Comparison of ENCODE assay signal across 7 cellular contexts in the genomic region with DNA sequence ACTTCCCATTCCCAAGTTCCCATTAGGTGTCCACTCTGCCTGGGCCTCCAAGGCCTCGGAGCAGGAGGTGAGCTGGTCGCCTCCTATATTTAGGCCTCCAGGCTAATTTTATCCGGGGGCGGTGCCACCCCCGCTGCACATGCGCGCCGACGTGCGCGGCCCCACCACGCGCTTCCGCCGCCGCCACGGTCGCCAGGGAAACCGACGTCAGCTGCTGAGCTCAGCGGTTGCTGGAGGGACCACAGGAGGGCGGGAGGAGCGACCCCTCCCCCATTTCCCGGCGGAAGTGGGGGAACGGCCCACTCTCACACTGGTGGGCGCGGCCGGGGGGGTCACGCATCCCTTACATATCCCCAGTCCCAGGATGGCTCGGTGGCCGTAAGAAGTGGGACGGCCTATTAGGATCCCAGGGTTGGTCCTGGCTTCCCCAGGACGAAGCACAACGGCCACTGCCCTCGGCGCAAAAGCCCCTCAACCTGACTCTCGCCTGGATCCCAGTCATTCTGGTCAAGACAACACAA. TPM values are rescaled to one million over a fixed set of nuclear protein-coding genes. Genes with fewer than 3 reads are reported as not detected.
A peak's percentile ranks its signal among the peaks of the same experiment; 100 is the strongest.
DNase-seq lines count a peak whose midpoint lies in the region; ATAC-seq and FAIRE-seq lines count a peak whose summit lies in the region.

No MANE protein-coding gene starts in this region.

- peak overlapping the region; percentile 100 for H3K27ac ChIP-seq in esophagus (ENCODE audit: low read depth in 2 of 2, low read length in 1 of 2)

- no peaks in the 10 kb centered on the region for H3K9me3 Mint-ChIP-seq in activated T-cell treated with anti-CD3 and anti-CD28 coated beads, Interleukin-2, amount 50 U/mL, for 4 hours

- H3K9me3 ChIP-seq in esophagus (ENCODE audit: control insufficient read depth in 2 of 2, insufficient read depth in 1 of 2, low read depth in 1 of 2, low read length in 1 of 2) (peaks cover 0 to 2% of the 10 kb centered on the region in 2 donors), mucosa of stomach (ENCODE audit: control insufficient read depth, low read length) (no peaks in the 10 kb centered on the region)

- peaks cover 19% of the 10 kb centered on the region for H3K36me3 Mint-ChIP-seq in activated T-cell treated with anti-CD3 and anti-CD28 coated beads, Interleukin-2, amount 50 U/mL, for 4 hours (ENCODE audit: insufficient read depth)

- peaks cover 21% of the 10 kb centered on the region for H3K4me1 Mint-ChIP-seq in activated T-cell treated with anti-CD3 and anti-CD28 coated beads, Interleukin-2, amount 50 U/mL, for 4 hours (ENCODE audit: low read depth)

- peaks cover 20 to 41% of the 10 kb centered on the region in 2 donors for H3K36me3 ChIP-seq in esophagus (ENCODE audit: control insufficient read depth in 2 of 2, insufficient read depth in 2 of 2, low read length in 1 of 2)
- H3K36me3 ChIP-seq in mucosa of stomach (ENCODE audit: control insufficient read depth, insufficient read depth, low read length) = peaks cover 39% of the 10 kb centered on the region

- peak; percentile 36 for ATAC-seq in HG03039 (IDR thresholded peaks at IDR 0.05; ENCODE audit: unreplicated experiment)
- ATAC-seq in activated T-cell treated with anti-CD3 and anti-CD28 coated beads, Interleukin-2, amount 50 U/mL, for 4 hours = peak; percentile 52 to 53

- H3K27me3 ChIP-seq in esophagus (ENCODE audit: control insufficient read depth in 1 of 2, insufficient read depth in 2 of 2, low read length in 2 of 2) = no peaks in the 10 kb centered on the region
- no peaks in the 10 kb centered on the region for H3K27me3 ChIP-seq in mucosa of stomach (ENCODE audit: control insufficient read depth, insufficient read depth, low read length)

- H3K4me3 Mint-ChIP-seq in activated T-cell treated with anti-CD3 and anti-CD28 coated beads, Interleukin-2, amount 50 U/mL, for 4 hours = no peak overlapping the region

- H3K9ac ChIP-seq in mucosa of stomach (ENCODE audit: low read length) = peak overlapping the region; percentile 84

- H3K4me1 ChIP-seq in esophagus (ENCODE audit: control insufficient read depth in 2 of 2, insufficient read depth in 2 of 2, low read length in 1 of 2) (peaks cover 2 to 26% of the 10 kb centered on the region in 2 donors), mucosa of stomach (ENCODE audit: control insufficient read depth, insufficient read depth, low read length) (peaks cover 50% of the 10 kb centered on the region)

- H3K4me3 ChIP-seq in esophagus (ENCODE audit: low read depth in 1 of 2, low read length in 2 of 2) = peak overlapping the region; percentile 48 to 69
- no peak overlapping the region for H3K4me3 ChIP-seq in mucosa of stomach (ENCODE audit: low read length)

- no peaks in the 10 kb centered on the region for H3K27me3 Mint-ChIP-seq in activated T-cell treated with anti-CD3 and anti-CD28 coated beads, Interleukin-2, amount 50 U/mL, for 4 hours (ENCODE audit: low read depth)

- 5 to 12% methylated on average over 38 of the region's 38 CpGs for WGBS in esophagus, 2 donors

- peak; percentile 93 for FAIRE-seq in GM18507 (lab: Jason Lieb, UNC)

- DNase-seq in GM18507 (ENCODE audit: extremely low spot score, insufficient read length, low read depth) (peak; percentile 83), NOMO-1 treated with dmso at 0.1 percent for 144 hours (lab: John Stamatoyannopoulos, UW; ENCODE audit: unreplicated experiment) (peak; percentile 42)
- DNase-seq in activated T-cell treated with anti-CD3 and anti-CD28 coated beads, Interleukin-2, amount 50 U/mL, for 4 hours = peak; percentile 89
- DNase-seq in stimulated activated CD8-positive, alpha-beta memory T cell treated with anti-CD3 and anti-CD28 coated beads, Interleukin-4, amount 100 ng/mL, for 24 hours (ENCODE audit: low read depth) = peak; percentile 83

RNA-seq across cellular contexts. Expression of gene PER1, which starts 1.0 kb away (rescaled TPM):
- 10 to 100 TPM; 30.4 to 36.9 (median 36.7) TPM for total RNA-seq in activated T-cell treated with anti-CD3 and anti-CD28 coated beads, Interleukin-2, amount 50 U/mL, for 4 hours
- 10 to 100 TPM; 44.7 to 85.2 TPM for polyA plus RNA-seq in esophagus

RNA-seq across cellular contexts. Expression of gene VAMP2, which starts 11.6 kb away (rescaled TPM):
- 10 to 100 TPM; 49.6 to 67.5 (median 59.7) TPM for total RNA-seq in activated T-cell treated with anti-CD3 and anti-CD28 coated beads, Interleukin-2, amount 50 U/mL, for 4 hours
- 10 to 100 TPM; 21.9 to 22.4 TPM for polyA plus RNA-seq in esophagus

RNA-seq across cellular contexts. Expression of gene TMEM107, which starts 25.0 kb away (rescaled TPM):
- 10 to 100 TPM; 11.9 to 18.6 (median 18.1) TPM for total RNA-seq in activated T-cell treated with anti-CD3 and anti-CD28 coated beads, Interleukin-2, amount 50 U/mL, for 4 hours
- 1 to 10 TPM; 5.6 to 8.9 TPM for polyA plus RNA-seq in esophagus

RNA-seq across cellular contexts. Expression of gene HES7, which starts 27.3 kb away (rescaled TPM):
- total RNA-seq in activated T-cell treated with anti-CD3 and anti-CD28 coated beads, Interleukin-2, amount 50 U/mL, for 4 hours = 1 to 10 TPM; 1.2 to 1.7 (median 1.4) TPM
- under 1 TPM; 0.15 to 0.24 TPM for polyA plus RNA-seq in esophagus

RNA-seq across cellular contexts. Expression of gene ALOXE3, which starts 32.9 kb away (rescaled TPM):
- not detected for total RNA-seq in activated T-cell treated with anti-CD3 and anti-CD28 coated beads, Interleukin-2, amount 50 U/mL, for 4 hours
- polyA plus RNA-seq in esophagus = 1 to 10 TPM in 1 of 2 donors, under 1 TPM in 1; 0.43 to 1.7 TPM
